29 cellular contexts compared by ENCODE assay signal in genomic region chr11:71491531-71492329, GRCh38. TPM values are rescaled to one million over a fixed set of nuclear protein-coding genes. Genes with fewer than 3 reads are reported as not detected.
DNase-seq lines count a peak whose midpoint lies in the region; ATAC-seq and TF ChIP-seq lines count a peak whose summit lies in the region.
"Had no signal": no experiment of that assay in that cellular context is flagged by ENCODE, and none has a peak within 500 bp of the region (broad histone marks: within the 10 kb centered on the region; RNA-seq: fewer than 3 reads in every experiment).

No MANE protein-coding gene starts in this region.

- no peak overlapping the region for H3K27ac ChIP-seq in upper lobe of right lung
- H3K27ac ChIP-seq: body of pancreas, psoas muscle, RWPE1, thyroid gland had no signal

- peaks cover 9% of the 10 kb centered on the region for H3K4me1 ChIP-seq in upper lobe of right lung
- H3K4me1 ChIP-seq: body of pancreas, psoas muscle, thyroid gland had no signal

- H3K4me3 Mint-ChIP-seq in activated T-cell treated with anti-CD3 and anti-CD28 coated beads, Interleukin-2, amount 50 U/mL, for 4 hours: no peak overlapping the region
- H3K4me3 Mint-ChIP-seq in activated T-helper 17 cell treated with anti-CD3 and anti-CD28 coated beads, Interleukin-2, amount 50 U/mL, for 72 hours: no peak overlapping the region
- H3K4me3 Mint-ChIP-seq: nephron had no signal

- intact Hi-C loops in upper lobe of right lung (cut with DNase I): no loop called here

- TF ChIP-seq CTCF in upper lobe of right lung (IDR thresholded peaks at IDR 0.05): no peak

- H3K36me3 ChIP-seq in upper lobe of right lung: peaks cover 77% of the 10 kb centered on the region
- H3K36me3 ChIP-seq: BE2C had no signal

- H3K36me3 Mint-ChIP-seq in activated T-cell treated with anti-CD3 and anti-CD28 coated beads, Interleukin-2, amount 50 U/mL, for 4 hours (ENCODE audit: insufficient read depth): peaks cover 60% of the 10 kb centered on the region
- peaks cover 98% of the 10 kb centered on the region for H3K36me3 Mint-ChIP-seq in activated T-helper 17 cell treated with anti-CD3 and anti-CD28 coated beads, Interleukin-2, amount 50 U/mL, for 72 hours (ENCODE audit: low read depth)

- H3K9me3 Mint-ChIP-seq in activated T-cell treated with anti-CD3 and anti-CD28 coated beads, Interleukin-2, amount 50 U/mL, for 4 hours: no peaks in the 10 kb centered on the region
- H3K9me3 Mint-ChIP-seq in activated T-helper 17 cell treated with anti-CD3 and anti-CD28 coated beads, Interleukin-2, amount 50 U/mL, for 72 hours: no peaks in the 10 kb centered on the region
- H3K9me3 Mint-ChIP-seq: nephron had no signal

- no peak overlapping the region for H3K4me3 ChIP-seq in upper lobe of right lung
- H3K4me3 ChIP-seq: body of pancreas, psoas muscle, smooth muscle cell, thyroid gland had no signal

- H3K27ac Mint-ChIP-seq in activated T-helper 17 cell treated with anti-CD3 and anti-CD28 coated beads, Interleukin-2, amount 50 U/mL, for 72 hours: peak overlapping the region; percentile 37
- H3K27ac Mint-ChIP-seq: nephron had no signal

- H3K4me1 Mint-ChIP-seq in activated T-cell treated with anti-CD3 and anti-CD28 coated beads, Interleukin-2, amount 50 U/mL, for 4 hours (ENCODE audit: low read depth): peaks cover 16% of the 10 kb centered on the region
- H3K4me1 Mint-ChIP-seq in activated T-helper 17 cell treated with anti-CD3 and anti-CD28 coated beads, Interleukin-2, amount 50 U/mL, for 72 hours: peaks cover 21% of the 10 kb centered on the region

- H3K27me3 ChIP-seq in upper lobe of right lung: no peaks in the 10 kb centered on the region
- H3K27me3 ChIP-seq: BE2C, body of pancreas, thyroid gland had no signal

- DNase-seq in activated T-cell treated with anti-CD3 and anti-CD28 coated beads, Interleukin-2, amount 50 U/mL, for 1 hour: peak; percentile 7
- DNase-seq in activated T-cell treated with anti-CD3 and anti-CD28 coated beads, Interleukin-2, amount 50 U/mL, for 4 hours: no peak
- DNase-seq in mucosa of gallbladder (ENCODE audit: low spot score) (peak; percentile 3), upper lobe of right lung (peak; percentile 48), NCI-H2081 treated with DMSO at 0.1 percent for 48 hours (lab: John Stamatoyannopoulos, UW) (no peak)
- DNase-seq: activated CD4-positive, CD25-positive, alpha-beta regulatory T cell; activated effector memory CD4-positive, alpha-beta T cell treated with anti-CD3 and anti-CD28 coated beads, Interleukin-2, amount 50 U/mL, for 16 hours; BE2C; COR-L47; DMS79; KG1; midbrain; NCI-H526; psoas muscle; stimulated activated naive CD4-positive, alpha-beta T cell; T1000; thyroid gland had no signal

- H3K27me3 Mint-ChIP-seq in activated T-cell treated with anti-CD3 and anti-CD28 coated beads, Interleukin-2, amount 50 U/mL, for 4 hours (ENCODE audit: low read depth): no peaks in the 10 kb centered on the region
- no peaks in the 10 kb centered on the region for H3K27me3 Mint-ChIP-seq in activated T-helper 17 cell treated with anti-CD3 and anti-CD28 coated beads, Interleukin-2, amount 50 U/mL, for 72 hours

- no peak for ATAC-seq in activated T-cell treated with anti-CD3 and anti-CD28 coated beads, Interleukin-2, amount 50 U/mL, for 4 hours
- ATAC-seq in activated T-helper 17 cell treated with anti-CD3 and anti-CD28 coated beads, Interleukin-2, amount 50 U/mL, for 72 hours (replicated peaks): no peak
- peak; percentile 13 for ATAC-seq in upper lobe of right lung
- ATAC-seq in HG03571 (IDR thresholded peaks at IDR 0.05; ENCODE audit: unreplicated experiment): no peak
- ATAC-seq in HG02763 (IDR thresholded peaks at IDR 0.05; ENCODE audit: unreplicated experiment): no peak
- ATAC-seq: body of pancreas, HCT116, psoas muscle, SK-N-SH treated with all-trans-retinoic acid at 6 μM for 48 hours had no signal

- H3K9me3 ChIP-seq in upper lobe of right lung: no peaks in the 10 kb centered on the region
- H3K9me3 ChIP-seq: BE2C, body of pancreas, psoas muscle, thyroid gland had no signal

RNA-seq across cellular contexts. Expression of gene KRTAP5-7, which starts 35.3 kb away (rescaled TPM):
- not detected for total RNA-seq in activated T-cell treated with anti-CD3 and anti-CD28 coated beads, Interleukin-2, amount 50 U/mL, for 4 hours
- under 1 TPM in 1 of 2 donors, not detected in 1; 0.17 TPM for total RNA-seq in activated T-helper 17 cell treated with anti-CD3 and anti-CD28 coated beads, Interleukin-2, amount 50 U/mL, for 72 hours
- total RNA-seq in mucosa of gallbladder (not detected), upper lobe of right lung (0.46 TPM)
- total RNA-seq: A673, body of pancreas, glomerular endothelial cell, HT-29, psoas muscle, smooth muscle cell had no signal

RNA-seq across cellular contexts. Expression of gene NADSYN1, which starts 38.7 kb away (rescaled TPM):
- total RNA-seq in activated T-cell treated with anti-CD3 and anti-CD28 coated beads, Interleukin-2, amount 50 U/mL, for 4 hours: 10 to 100 TPM; 29.4 to 43.1 (median 30.6) TPM
- 100 to 1,000 TPM; 108 to 152 TPM for total RNA-seq in activated T-helper 17 cell treated with anti-CD3 and anti-CD28 coated beads, Interleukin-2, amount 50 U/mL, for 72 hours
- 121 TPM for total RNA-seq in mucosa of gallbladder
- total RNA-seq in upper lobe of right lung: 91.3 TPM

RNA-seq across cellular contexts. Expression of gene DHCR7, which starts 43.5 kb away (rescaled TPM):
- total RNA-seq in activated T-cell treated with anti-CD3 and anti-CD28 coated beads, Interleukin-2, amount 50 U/mL, for 4 hours: 10 to 100 TPM; 29.8 to 39.2 (median 32.0) TPM
- total RNA-seq in activated T-helper 17 cell treated with anti-CD3 and anti-CD28 coated beads, Interleukin-2, amount 50 U/mL, for 72 hours: 10 to 100 TPM; 38.8 to 67.1 TPM
- 161 TPM for total RNA-seq in mucosa of gallbladder
- 105 TPM for total RNA-seq in upper lobe of right lung

RNA-seq across cellular contexts. Expression of gene KRTAP5-8, which starts 46.1 kb away (rescaled TPM):
- total RNA-seq in activated T-cell treated with anti-CD3 and anti-CD28 coated beads, Interleukin-2, amount 50 U/mL, for 4 hours: not detected
- total RNA-seq in activated T-helper 17 cell treated with anti-CD3 and anti-CD28 coated beads, Interleukin-2, amount 50 U/mL, for 72 hours: under 1 TPM in 1 of 2 donors, not detected in 1; 0.50 TPM
- total RNA-seq in mucosa of gallbladder (not detected), upper lobe of right lung (not detected)
- total RNA-seq: A673, body of pancreas, glomerular endothelial cell, HT-29, psoas muscle, smooth muscle cell had no signal

RNA-seq across cellular contexts. Expression of gene KRTAP5-9, which starts 56.5 kb away (rescaled TPM):
- total RNA-seq in activated T-cell treated with anti-CD3 and anti-CD28 coated beads, Interleukin-2, amount 50 U/mL, for 4 hours: not detected
- under 1 TPM in 1 of 2 donors, not detected in 1; 0.22 TPM for total RNA-seq in activated T-helper 17 cell treated with anti-CD3 and anti-CD28 coated beads, Interleukin-2, amount 50 U/mL, for 72 hours
- total RNA-seq in mucosa of gallbladder (0.23 TPM), upper lobe of right lung (not detected)
- total RNA-seq: A673, glomerular endothelial cell, HT-29, psoas muscle, smooth muscle cell had no signal

Comparison
In these comparisons a context has a peak if more than half of its experiments do, and no peak if none do; other contexts are left out.
1. DNase-seq: peak in activated T-cell treated with anti-CD3 and anti-CD28 coated beads, Interleukin-2, amount 50 U/mL, for 1 hour (single experiment), mucosa of gallbladder (single experiment) and upper lobe of right lung (single experiment); none in activated T-cell treated with anti-CD3 and anti-CD28 coated beads, Interleukin-2, amount 50 U/mL, for 4 hours (single experiment) and NCI-H2081 treated with DMSO at 0.1 percent for 48 hours (single experiment).